8 cellular contexts compared by ENCODE assay signal in genomic region chr11:3840289-3840869, GRCh38. TPM values are rescaled to one million over a fixed set of nuclear protein-coding genes. Genes with fewer than 3 reads are reported as not detected.
A peak's percentile ranks its signal among the peaks of the same experiment; 100 is the strongest.
DNase-seq lines count a peak whose midpoint lies in the region; ATAC-seq, FAIRE-seq and TF ChIP-seq lines count a peak whose summit lies in the region.

No MANE protein-coding gene starts in this region.

- BruUV-seq in endothelial cell of umbilical vein (replicated peaks; lab: Mats Ljungman, UMichigan): no TSS peak

- peaks cover 34% of the 10 kb centered on the region for H3K4me1 ChIP-seq in endothelial cell of umbilical vein (ENCODE audit: control insufficient read depth, extremely low read depth, insufficient read depth, low read length)

- no peaks in the 10 kb centered on the region for H3K36me3 ChIP-seq in endothelial cell of umbilical vein (ENCODE audit: control insufficient read depth in 2 of 2, extremely low read depth in 1 of 2, insufficient read depth in 2 of 2, low read length in 2 of 2)

- H3K4me3 Mint-ChIP-seq in CD14-positive monocyte (peak overlapping the region; percentile 96 to 98), nephron (peak overlapping the region; percentile 82 to 93 (median 87))
- H3K4me3 Mint-ChIP-seq in activated CD4-positive, alpha-beta T cell treated with anti-CD3 and anti-CD28 coated beads, Interleukin-2, amount 10 ng/mL, durations not matched to agents 7 days and 5 days: peak overlapping the region; percentile 94

- H3K79me2 ChIP-seq in endothelial cell of umbilical vein (ENCODE audit: control insufficient read depth, insufficient read depth, low read length): peaks cover 45% of the 10 kb centered on the region

- POLR2A ChIA-PET in activated CD4-positive, alpha-beta T cell treated with anti-CD3 and anti-CD28 coated beads, Interleukin-2, amount 10 ng/mL, durations not matched to agents 7 days and 5 days (lab: Charles Lee): interaction anchor here (0.9 kb wide), 1 partner anchor 107 kb away, joined by 4 read pairs; no protein-coding TSS in a partner anchor
- POLR2A ChIA-PET in endothelial cell of umbilical vein (lab: Charles Lee): interaction anchor here (0.7 to 0.9 kb wide), 3 partner anchors 25 to 42 kb away, joined by 3 to 4 read pairs (median 4); no protein-coding TSS in a partner anchor

- TF ChIP-seq CTCF in CD14-positive monocyte (IDR thresholded peaks at IDR 0.05): no peak
- no peak for TF ChIP-seq CTCF in endothelial cell of umbilical vein (IDR thresholded peaks at IDR 0.05; ENCODE audit: extremely low read depth in 1 of 2, insufficient read depth in 1 of 2, low read depth in 1 of 2, low read length in 2 of 2)
- TF ChIP-seq CTCF in nephron (IDR thresholded peaks at IDR 0.05; ENCODE audit: unreplicated experiment in 3 of 3): no peak

- no peaks in the 10 kb centered on the region for H3K9me1 ChIP-seq in endothelial cell of umbilical vein (replicated peaks; ENCODE audit: control insufficient read depth, extremely low read depth, insufficient read depth, low read length)

- H3K27me3 Mint-ChIP-seq in CD14-positive monocyte (ENCODE audit: low read depth in 3 of 3) (peaks cover 0 to 2% (median 0%) of the 10 kb centered on the region in 3 donors), nephron (ENCODE audit: low read depth) (no peaks in the 10 kb centered on the region)
- H3K27me3 Mint-ChIP-seq in activated CD4-positive, alpha-beta T cell treated with anti-CD3 and anti-CD28 coated beads, Interleukin-2, amount 10 ng/mL, durations not matched to agents 7 days and 5 days: no peaks in the 10 kb centered on the region

- FAIRE-seq in endothelial cell of umbilical vein (lab: Jason Lieb, UNC): peak; percentile 40

- DNase-seq in CD14-positive monocyte (ENCODE audit: low spot score) (no peak), endothelial cell of umbilical vein (ENCODE audit: low read depth, low spot score) (peak; percentile 60), NCI-H345 (lab: John Stamatoyannopoulos, UW) (no peak), LoVo (ENCODE audit: low spot score) (no peak)
- DNase-seq in activated CD4-positive, alpha-beta T cell treated with anti-CD3 and anti-CD28 coated beads, Interleukin-2, amount 10 ng/mL, durations not matched to agents 7 days and 5 days: peak; percentile 38

- peaks cover 52% of the 10 kb centered on the region for H3K4me1 Mint-ChIP-seq in CD14-positive monocyte
- H3K4me1 Mint-ChIP-seq in activated CD4-positive, alpha-beta T cell treated with anti-CD3 and anti-CD28 coated beads, Interleukin-2, amount 10 ng/mL, durations not matched to agents 7 days and 5 days: peaks cover 60% of the 10 kb centered on the region
- H3K4me1 Mint-ChIP-seq in nephron: peaks cover 28% of the 10 kb centered on the region

- TF ChIP-seq POLR2A in endothelial cell of umbilical vein (IDR thresholded peaks at IDR 0.05; ENCODE audit: low read depth, low read length): no peak

- intact Hi-C loops in CD14-positive monocyte (cut with micrococcal nuclease): no loop called here
- intact Hi-C loops in endothelial cell of umbilical vein (cut with micrococcal nuclease): no loop called here

- H4K20me1 ChIP-seq in endothelial cell of umbilical vein (replicated peaks; ENCODE audit: control insufficient read depth, extremely low read depth, insufficient read depth, low read length): no peaks in the 10 kb centered on the region

- no peak overlapping the region for H3K27ac ChIP-seq in endothelial cell of umbilical vein (ENCODE audit: insufficient read depth, low read depth, low read length)

- peak overlapping the region; percentile 50 for H2AFZ ChIP-seq in endothelial cell of umbilical vein (ENCODE audit: low read depth, low read length)

- CTCF ChIA-PET in activated CD4-positive, alpha-beta T cell treated with anti-CD3 and anti-CD28 coated beads, Interleukin-2, amount 10 ng/mL, durations not matched to agents 7 days and 5 days (lab: Charles Lee): interaction anchor here (1.0 to 19.7 kb wide), 12 partner anchors 9 to 245 kb away, joined by 3 to 355 read pairs (median 9); partner anchors contain the start of genes PGAP2 and STIM1
- CTCF ChIA-PET in endothelial cell of umbilical vein (lab: Charles Lee): interaction anchor here (0.8 to 5.5 kb wide), 15 partner anchors 9 to 244 kb away, joined by 3 to 88 read pairs (median 6); partner anchors contain the start of genes NUP98, PGAP2 and STIM1

- H3K9me3 ChIP-seq in endothelial cell of umbilical vein (replicated peaks; ENCODE audit: control insufficient read depth, insufficient read depth, low read length): no peaks in the 10 kb centered on the region

- H3K27me3 ChIP-seq in endothelial cell of umbilical vein (ENCODE audit: control insufficient read depth in 2 of 2, insufficient read depth in 2 of 2, low read length in 2 of 2): no peaks in the 10 kb centered on the region

- peak overlapping the region; percentile 96 for H3K4me2 ChIP-seq in endothelial cell of umbilical vein (ENCODE audit: insufficient read depth, low read length)

- H3K36me3 Mint-ChIP-seq in CD14-positive monocyte (peaks cover 14 to 18% of the 10 kb centered on the region in 2 donors), nephron (ENCODE audit: low read depth) (no peaks in the 10 kb centered on the region)
- peaks cover 29% of the 10 kb centered on the region for H3K36me3 Mint-ChIP-seq in activated CD4-positive, alpha-beta T cell treated with anti-CD3 and anti-CD28 coated beads, Interleukin-2, amount 10 ng/mL, durations not matched to agents 7 days and 5 days (ENCODE audit: low read depth)

- peaks cover 0 to 3% (median 0%) of the 10 kb centered on the region in 7 donors for H3K9me3 Mint-ChIP-seq in CD14-positive monocyte
- no peaks in the 10 kb centered on the region for H3K9me3 Mint-ChIP-seq in activated CD4-positive, alpha-beta T cell treated with anti-CD3 and anti-CD28 coated beads, Interleukin-2, amount 10 ng/mL, durations not matched to agents 7 days and 5 days
- no peaks in the 10 kb centered on the region for H3K9me3 Mint-ChIP-seq in nephron

- H3K27ac Mint-ChIP-seq in CD14-positive monocyte: peak overlapping the region; percentile 92 to 98 (median 96)
- H3K27ac Mint-ChIP-seq in activated CD4-positive, alpha-beta T cell treated with anti-CD3 and anti-CD28 coated beads, Interleukin-2, amount 10 ng/mL, durations not matched to agents 7 days and 5 days: peak overlapping the region; percentile 99
- H3K27ac Mint-ChIP-seq in nephron: peak overlapping the region; percentile 65 to 85 (median 80)

- peak overlapping the region; percentile 50 to 93 (median 81) for H3K4me3 ChIP-seq in endothelial cell of umbilical vein (replicated peaks in 1 of 3; ENCODE audit: insufficient read depth in 1 of 3, low read depth in 1 of 3, low read length in 3 of 3)

- peak overlapping the region; percentile 66 for H3K9ac ChIP-seq in endothelial cell of umbilical vein (replicated peaks; ENCODE audit: extremely low read depth, insufficient read depth, low read length)

- dilution Hi-C loops in endothelial cell of umbilical vein (cut with MboI; ENCODE audit: extremely low pct_ligation_motif_present, low sequenced_read_pairs): no loop called here

- ATAC-seq in HG02852 (IDR thresholded peaks at IDR 0.05; ENCODE audit: unreplicated experiment): peak; percentile 12
- ATAC-seq in GM21515 (IDR thresholded peaks at IDR 0.05; ENCODE audit: unreplicated experiment): no peak

RNA-seq across cellular contexts. Expression of gene RHOG, which starts 0.4 kb away (rescaled TPM):
- polyA plus RNA-seq in CD14-positive monocyte: 100 to 1,000 TPM; 315 to 458 TPM
- total RNA-seq in activated CD4-positive, alpha-beta T cell treated with anti-CD3 and anti-CD28 coated beads, Interleukin-2, amount 10 ng/mL, durations not matched to agents 7 days and 5 days: 100 to 1,000 TPM; 158 to 172 TPM
- total RNA-seq in endothelial cell of umbilical vein: 59.6 and 69.0 TPM in 2 replicates
- 119 and 155 TPM in 2 replicates for polyA plus RNA-seq in endothelial cell of umbilical vein
- polyA plus RNA-seq in endothelial cell of umbilical vein (2011; cell fraction: cytosol; rRNA removed): 82.0 and 106 TPM in 2 replicates
- 26.6 and 28.3 TPM in 2 replicates for polyA plus RNA-seq in endothelial cell of umbilical vein (2011; cell fraction: nucleus; rRNA removed)
- polyA plus RNA-seq in endothelial cell of umbilical vein (2012): 74.2 and 86.1 TPM in 2 replicates
- polyA minus RNA-seq in endothelial cell of umbilical vein: 102 and 128 TPM in 2 replicates
- polyA minus RNA-seq in endothelial cell of umbilical vein (2011; cell fraction: cytosol; rRNA and poly(A)+ RNA removed): 58.3 TPM
- polyA minus RNA-seq in endothelial cell of umbilical vein (2011; cell fraction: nucleus; rRNA and poly(A)+ RNA removed): 23.6 and 25.4 TPM in 2 replicates

RNA-seq across cellular contexts. Expression of gene STIM1, which starts 15.1 kb away (rescaled TPM):
- 10 to 100 TPM; 14.0 to 21.0 TPM for polyA plus RNA-seq in CD14-positive monocyte
- total RNA-seq in activated CD4-positive, alpha-beta T cell treated with anti-CD3 and anti-CD28 coated beads, Interleukin-2, amount 10 ng/mL, durations not matched to agents 7 days and 5 days: 100 to 1,000 TPM; 103 to 108 TPM
- 30.9 and 32.7 TPM in 2 replicates for total RNA-seq in endothelial cell of umbilical vein
- polyA plus RNA-seq in endothelial cell of umbilical vein: 33.4 and 34.2 TPM in 2 replicates
- polyA plus RNA-seq in endothelial cell of umbilical vein (2011; cell fraction: cytosol; rRNA removed): 21.5 and 23.9 TPM in 2 replicates
- 37.3 and 43.2 TPM in 2 replicates for polyA plus RNA-seq in endothelial cell of umbilical vein (2011; cell fraction: nucleus; rRNA removed)
- 35.8 and 44.4 TPM in 2 replicates for polyA plus RNA-seq in endothelial cell of umbilical vein (2012)
- 82.2 and 113 TPM in 2 replicates for polyA minus RNA-seq in endothelial cell of umbilical vein
- 20.8 TPM for polyA minus RNA-seq in endothelial cell of umbilical vein (2011; cell fraction: cytosol; rRNA and poly(A)+ RNA removed)
- polyA minus RNA-seq in endothelial cell of umbilical vein (2011; cell fraction: nucleus; rRNA and poly(A)+ RNA removed): 33.8 and 38.6 TPM in 2 replicates

RNA-seq across cellular contexts. Expression of gene PGAP2, which starts 32.0 kb away (rescaled TPM):
- 1 to 10 TPM; 5.8 to 6.8 TPM for polyA plus RNA-seq in CD14-positive monocyte
- total RNA-seq in activated CD4-positive, alpha-beta T cell treated with anti-CD3 and anti-CD28 coated beads, Interleukin-2, amount 10 ng/mL, durations not matched to agents 7 days and 5 days: 10 to 100 TPM; 30.0 to 30.9 TPM
- 18.3 and 18.5 TPM in 2 replicates for total RNA-seq in endothelial cell of umbilical vein
- 34.1 and 39.3 TPM in 2 replicates for polyA plus RNA-seq in endothelial cell of umbilical vein
- 24.9 and 29.0 TPM in 2 replicates for polyA plus RNA-seq in endothelial cell of umbilical vein (2011; cell fraction: cytosol; rRNA removed)
- polyA plus RNA-seq in endothelial cell of umbilical vein (2011; cell fraction: nucleus; rRNA removed): 51.5 and 52.9 TPM in 2 replicates
- 19.8 and 26.5 TPM in 2 replicates for polyA plus RNA-seq in endothelial cell of umbilical vein (2012)
- 32.4 and 37.3 TPM in 2 replicates for polyA minus RNA-seq in endothelial cell of umbilical vein
- polyA minus RNA-seq in endothelial cell of umbilical vein (2011; cell fraction: cytosol; rRNA and poly(A)+ RNA removed): 26.5 TPM
- 11.8 and 16.1 TPM in 2 replicates for polyA minus RNA-seq in endothelial cell of umbilical vein (2011; cell fraction: nucleus; rRNA and poly(A)+ RNA removed)

RNA-seq across cellular contexts. Expression of gene NUP98, which starts 43.0 kb away (rescaled TPM):
- polyA plus RNA-seq in CD14-positive monocyte: 10 to 100 TPM; 19.6 to 28.5 TPM
- total RNA-seq in activated CD4-positive, alpha-beta T cell treated with anti-CD3 and anti-CD28 coated beads, Interleukin-2, amount 10 ng/mL, durations not matched to agents 7 days and 5 days: 100 to 1,000 TPM in 1 of 2 experiments, 10 to 100 TPM in 1; 94.7 to 116 TPM
- total RNA-seq in endothelial cell of umbilical vein: 80.8 and 92.7 TPM in 2 replicates
- polyA plus RNA-seq in endothelial cell of umbilical vein: 169 and 178 TPM in 2 replicates
- polyA plus RNA-seq in endothelial cell of umbilical vein (2011; cell fraction: cytosol; rRNA removed): 103 and 110 TPM in 2 replicates
- polyA plus RNA-seq in endothelial cell of umbilical vein (2011; cell fraction: nucleus; rRNA removed): 198 and 214 TPM in 2 replicates
- polyA plus RNA-seq in endothelial cell of umbilical vein (2012): 57.6 and 77.5 TPM in 2 replicates
- polyA minus RNA-seq in endothelial cell of umbilical vein: 234 and 250 TPM in 2 replicates
- 204 TPM for polyA minus RNA-seq in endothelial cell of umbilical vein (2011; cell fraction: cytosol; rRNA and poly(A)+ RNA removed)
- polyA minus RNA-seq in endothelial cell of umbilical vein (2011; cell fraction: nucleus; rRNA and poly(A)+ RNA removed): 119 and 201 TPM in 2 replicates

Comparison
In these comparisons a context has a peak if more than half of its experiments do, and no peak if none do; other contexts are left out.
1. DNase-seq: peak in activated CD4-positive, alpha-beta T cell treated with anti-CD3 and anti-CD28 coated beads, Interleukin-2, amount 10 ng/mL, durations not matched to agents 7 days and 5 days (single experiment) and endothelial cell of umbilical vein (single experiment); none in CD14-positive monocyte (single experiment), NCI-H345 (single experiment) and LoVo (single experiment).
2. Peak in every context shown above with its lines, with median percentiles within 50 percentile points of each other: H3K27ac Mint-ChIP-seq and H3K4me3 Mint-ChIP-seq.